23 cellular contexts compared by ENCODE assay signal in genomic region chr16:8552487-8553221, GRCh38. TPM values are rescaled to one million over a fixed set of nuclear protein-coding genes. Genes with fewer than 3 reads are reported as not detected.
"Had no signal": no experiment of that assay in that cellular context is flagged by ENCODE, and none has a peak within 500 bp of the region (broad histone marks: within the 10 kb centered on the region; RNA-seq: fewer than 3 reads in every experiment).

No MANE protein-coding gene starts in this region.

- FAIRE-seq: kidney, pancreas, small intestine had no signal

- H3K27ac ChIP-seq: coronary artery, epithelial cell of prostate, gastroesophageal sphincter, heart left ventricle, left lung, neutrophil, pancreas, thoracic aorta, upper lobe of right lung had no signal

- H3K4me1 ChIP-seq: gastroesophageal sphincter, heart left ventricle, left lung, upper lobe of right lung had no signal

- H3K27ac Mint-ChIP-seq: activated CD4-positive, alpha-beta memory T cell treated with anti-CD3 and anti-CD28 coated beads for 36 hours; activated naive CD4-positive, alpha-beta T cell treated with anti-CD3 and anti-CD28 coated beads, Interleukin-2, amount 10 ng/mL, durations not matched to agents 7 days and 5 days; activated naive CD8-positive, alpha-beta T cell treated with anti-CD3 and anti-CD28 coated beads, Interleukin-2, amount 50 U/mL, for 24 hours; T-helper 1 cell treated with Interleukin-12 subunit alpha and Interleukin-12 subunit beta and Interleukin-4 antibody, amounts not matched to agents 30 μg/mL and 1 μg/mL, for 36 hours had no signal

- ATAC-seq: activated naive CD8-positive, alpha-beta T cell treated with anti-CD3 and anti-CD28 coated beads, Interleukin-2, amount 50 U/mL, for 24 hours; gastroesophageal sphincter; heart left ventricle; left lung; naive thymus-derived CD8-positive, alpha-beta T cell; pancreas; sciatic nerve; upper lobe of right lung had no signal

- H3K4me1 Mint-ChIP-seq: activated naive CD4-positive, alpha-beta T cell treated with anti-CD3 and anti-CD28 coated beads, Interleukin-2, amount 10 ng/mL, durations not matched to agents 7 days and 5 days; activated naive CD8-positive, alpha-beta T cell treated with anti-CD3 and anti-CD28 coated beads, Interleukin-2, amount 50 U/mL, for 24 hours had no signal

- DNase-seq: activated CD4-positive, alpha-beta memory T cell treated with anti-CD3 and anti-CD28 coated beads for 36 hours; activated CD4-positive, alpha-beta T cell treated with anti-CD3 and anti-CD28 coated beads for 4 hours; activated CD4-positive, CD25-positive, alpha-beta regulatory T cell; activated naive CD4-positive, alpha-beta T cell treated with anti-CD3 and anti-CD28 coated beads, Interleukin-2, amount 10 ng/mL, durations not matched to agents 7 days and 5 days; activated naive CD8-positive, alpha-beta T cell treated with anti-CD3 and anti-CD28 coated beads, Interleukin-2, amount 50 U/mL, for 24 hours; activated T-cell treated with anti-CD3 and anti-CD28 coated beads, Interleukin-2, amount 50 U/mL, for 48 hours; cerebellar nuclear complex; heart left ventricle; kidney; left lung; naive thymus-derived CD8-positive, alpha-beta T cell; pancreas; small intestine; stimulated activated CD4-positive, alpha-beta T cell treated with anti-CD3 and anti-CD28 coated beads, Interleukin-2, amount 100 ng/mL, for 24 hours; stimulated activated naive CD4-positive, alpha-beta T cell; upper lobe of right lung had no signal

- H3K36me3 Mint-ChIP-seq: activated CD4-positive, alpha-beta memory T cell treated with anti-CD3 and anti-CD28 coated beads for 36 hours; activated naive CD4-positive, alpha-beta T cell treated with anti-CD3 and anti-CD28 coated beads, Interleukin-2, amount 10 ng/mL, durations not matched to agents 7 days and 5 days; naive thymus-derived CD8-positive, alpha-beta T cell had no signal

- H3K36me3 ChIP-seq: gastroesophageal sphincter, heart left ventricle, left lung, neutrophil, pancreas, thoracic aorta, upper lobe of right lung had no signal

- H3K4me3 Mint-ChIP-seq: activated CD4-positive, alpha-beta memory T cell treated with anti-CD3 and anti-CD28 coated beads for 36 hours; activated naive CD4-positive, alpha-beta T cell treated with anti-CD3 and anti-CD28 coated beads, Interleukin-2, amount 10 ng/mL, durations not matched to agents 7 days and 5 days; activated naive CD8-positive, alpha-beta T cell treated with anti-CD3 and anti-CD28 coated beads, Interleukin-2, amount 50 U/mL, for 24 hours; naive thymus-derived CD8-positive, alpha-beta T cell; T-helper 1 cell treated with Interleukin-12 subunit alpha and Interleukin-12 subunit beta and Interleukin-4 antibody, amounts not matched to agents 30 μg/mL and 1 μg/mL, for 36 hours had no signal

- H3K9me3 ChIP-seq: gastroesophageal sphincter, heart left ventricle, left lung, neutrophil, pancreas, thoracic aorta, upper lobe of right lung had no signal

- H3K9me3 Mint-ChIP-seq: activated CD4-positive, alpha-beta memory T cell treated with anti-CD3 and anti-CD28 coated beads for 36 hours; activated naive CD4-positive, alpha-beta T cell treated with anti-CD3 and anti-CD28 coated beads, Interleukin-2, amount 10 ng/mL, durations not matched to agents 7 days and 5 days; activated naive CD8-positive, alpha-beta T cell treated with anti-CD3 and anti-CD28 coated beads, Interleukin-2, amount 50 U/mL, for 24 hours; naive thymus-derived CD8-positive, alpha-beta T cell; T-helper 1 cell treated with Interleukin-12 subunit alpha and Interleukin-12 subunit beta and Interleukin-4 antibody, amounts not matched to agents 30 μg/mL and 1 μg/mL, for 36 hours had no signal

- H3K4me3 ChIP-seq: coronary artery, gastroesophageal sphincter, heart left ventricle, left lung, pancreas, thoracic aorta, upper lobe of right lung had no signal

- H3K27me3 ChIP-seq: pancreas had no signal

RNA-seq across cellular contexts. Expression of gene TMEM114, which starts 37.7 kb away (rescaled TPM):
- polyA plus RNA-seq: heart left ventricle; naive thymus-derived CD8-positive, alpha-beta T cell; pancreas; small intestine had no signal
